In genomic region chr20:14342910-14343309, GRCh38 we compare ENCODE assay signal across 1 cellular context.
TF ChIP-seq lines count a peak whose summit lies in the region.

No MANE protein-coding gene starts in this region.

TF ChIP-seq in GM23338, 12 proteins besides CTCF, POLR2A, EP300 and RAD21 (continued from another document):
- TF ChIP-seq REST (IDR thresholded peaks at IDR 0.05; ENCODE audit: unreplicated experiment) (no peak), NANOG (IDR thresholded peaks at IDR 0.05; ENCODE audit: borderline replicate concordance) (no peak), EZH2 (IDR thresholded peaks at IDR 0.05; ENCODE audit: low read depth, unreplicated experiment) (no peak), ZNF331 (CRISPR knock-in tag; IDR thresholded peaks at IDR 0.05; ENCODE audit: low read depth) (no peak)
TF ChIP-seq in GM23338: peak in this region for 0.
